In the genomic region with DNA sequence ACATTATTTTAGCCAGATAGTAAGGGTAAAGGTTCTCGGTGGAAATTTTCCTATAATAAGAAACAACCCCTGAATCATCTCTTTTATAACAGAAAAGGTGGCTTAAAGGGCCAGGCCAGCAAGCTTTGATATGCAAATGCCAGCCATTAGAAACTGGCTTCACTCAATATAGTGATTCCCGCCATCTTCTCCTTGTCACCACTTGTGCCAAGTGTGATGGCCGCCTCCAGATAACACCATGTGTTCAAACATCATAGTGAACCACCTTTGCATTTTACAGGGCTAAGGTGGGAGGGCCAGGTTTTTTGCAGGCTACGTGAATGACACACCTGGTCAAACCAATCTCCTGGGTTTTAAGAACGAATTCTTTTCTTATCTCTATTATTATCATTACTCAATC, we compare ENCODE assay signal across 29 cellular contexts.
"Had no signal": no experiment of that assay in that cellular context is flagged by ENCODE, and none has a peak within 500 bp of the region (broad histone marks: within the 10 kb centered on the region; RNA-seq: fewer than 3 reads in every experiment).

No MANE protein-coding gene starts in this region.

- H3K27me3 Mint-ChIP-seq: stimulated activated memory B cell treated with anti-CD40 and anti-IgM and Interleukin-4, amounts not matched to agents 10 μg/mL and 1 μg/mL and 100 μg/mL, for 72 hours; stimulated activated naive B cell treated with anti-CD40 and anti-IgM and Interleukin-4, amounts not matched to agents 10 μg/mL and 1 μg/mL and 100 μg/mL, for 72 hours; stimulated activated naive CD8-positive, alpha-beta T cell treated with anti-CD3 and anti-CD28 coated beads, Interleukin-15, amount 100 ng/mL, for 72 hours; stimulated activated naive CD8-positive, alpha-beta T cell treated with anti-CD3 and anti-CD28 coated beads, Interleukin-15, Interleukin-2, amounts not matched to agents 100 ng/mL and 50 ng/mL, for 24 hours; type B pancreatic cell had no signal

- H3K36me3 ChIP-seq: stomach, suprapubic skin, thoracic aorta, thyroid gland, tibial artery, tibial nerve, transverse colon, upper lobe of left lung, upper lobe of right lung, uterus, vagina had no signal

- H3K4me1 Mint-ChIP-seq: stimulated activated effector memory CD8-positive, alpha-beta T cell treated with anti-CD3 and anti-CD28 coated beads, Interleukin-12 subunit alpha, Interleukin-12 subunit beta, amount 100 ng/mL, for 72 hours; stimulated activated naive CD8-positive, alpha-beta T cell treated with anti-CD3 and anti-CD28 coated beads, Interleukin-15, amount 100 ng/mL, for 72 hours had no signal

- H3K36me3 Mint-ChIP-seq: stimulated activated effector memory CD8-positive, alpha-beta T cell treated with anti-CD3 and anti-CD28 coated beads, Interleukin-12 subunit alpha, Interleukin-12 subunit beta, amount 100 ng/mL, for 72 hours; type B pancreatic cell had no signal

- H3K9me3 ChIP-seq: stomach, suprapubic skin, testis, thoracic aorta, thyroid gland, tibial artery, tibial nerve, transverse colon, upper lobe of left lung, upper lobe of right lung, uterus, vagina had no signal

- H3K9me3 Mint-ChIP-seq: stimulated activated effector memory CD8-positive, alpha-beta T cell treated with anti-CD3 and anti-CD28 coated beads, Interleukin-12 subunit alpha, Interleukin-12 subunit beta, amount 100 ng/mL, for 72 hours; stimulated activated memory B cell treated with anti-CD40 and anti-IgM and Interleukin-4, amounts not matched to agents 10 μg/mL and 1 μg/mL and 100 μg/mL, for 72 hours; stimulated activated naive B cell treated with anti-CD40 and anti-IgM and Interleukin-4, amounts not matched to agents 10 μg/mL and 1 μg/mL and 100 μg/mL, for 72 hours; stimulated activated naive CD8-positive, alpha-beta T cell treated with anti-CD3 and anti-CD28 coated beads, Interleukin-15, Interleukin-2, amounts not matched to agents 100 ng/mL and 50 ng/mL, for 24 hours; type B pancreatic cell had no signal

- H3K4me3 Mint-ChIP-seq: stimulated activated effector memory CD8-positive, alpha-beta T cell treated with anti-CD3 and anti-CD28 coated beads, Interleukin-12 subunit alpha, Interleukin-12 subunit beta, amount 100 ng/mL, for 72 hours; stimulated activated memory B cell treated with anti-CD40 and anti-IgM and Interleukin-4, amounts not matched to agents 10 μg/mL and 1 μg/mL and 100 μg/mL, for 72 hours; stimulated activated naive B cell treated with anti-CD40 and anti-IgM and Interleukin-4, amounts not matched to agents 10 μg/mL and 1 μg/mL and 100 μg/mL, for 72 hours; stimulated activated naive CD8-positive, alpha-beta T cell treated with anti-CD3 and anti-CD28 coated beads, Interleukin-15, amount 100 ng/mL, for 72 hours; stimulated activated naive CD8-positive, alpha-beta T cell treated with anti-CD3 and anti-CD28 coated beads, Interleukin-15, Interleukin-2, amounts not matched to agents 100 ng/mL and 50 ng/mL, for 24 hours; type B pancreatic cell had no signal

- H3K27ac Mint-ChIP-seq: stimulated activated effector memory CD8-positive, alpha-beta T cell treated with anti-CD3 and anti-CD28 coated beads, Interleukin-12 subunit alpha, Interleukin-12 subunit beta, amount 100 ng/mL, for 72 hours; stimulated activated memory B cell treated with anti-CD40 and anti-IgM and Interleukin-4, amounts not matched to agents 10 μg/mL and 1 μg/mL and 100 μg/mL, for 72 hours; stimulated activated naive B cell treated with anti-CD40 and anti-IgM and Interleukin-4, amounts not matched to agents 10 μg/mL and 1 μg/mL and 100 μg/mL, for 72 hours; stimulated activated naive CD8-positive, alpha-beta T cell treated with anti-CD3 and anti-CD28 coated beads, Interleukin-15, Interleukin-2, amounts not matched to agents 100 ng/mL and 50 ng/mL, for 24 hours; type B pancreatic cell had no signal

- H3K27ac ChIP-seq: stomach, suprapubic skin, testis, thoracic aorta, thyroid gland, tibial artery, tibial nerve, transverse colon, upper lobe of left lung, upper lobe of right lung, uterus, vagina had no signal

- H3K27me3 ChIP-seq: stomach, suprapubic skin, testis, thyroid gland, tibial artery, tibial nerve, transverse colon, upper lobe of left lung, upper lobe of right lung, uterus, vagina had no signal

- DNase-seq: stimulated activated CD4-positive, alpha-beta T cell treated with anti-CD3 and anti-CD28 coated beads, Interleukin-2, amount 100 ng/mL, for 48 hours; stimulated activated CD4-positive, alpha-beta T cell treated with anti-CD3 and anti-CD28 coated beads, Interleukin-4, amount 100 ng/mL, for 1 hour; stimulated activated CD4-positive, alpha-beta T cell treated with anti-CD3 and anti-CD28 coated beads, Interleukin-4, amount 100 ng/mL, for 24 hours; stimulated activated CD4-positive, alpha-beta T cell treated with anti-CD3 and anti-CD28 coated beads, Interleukin-4, amount 100 ng/mL, for 4 hours; stimulated activated CD8-positive, alpha-beta memory T cell treated with anti-CD3 and anti-CD28 coated beads, Interleukin-4, amount 100 ng/mL, for 48 hours; stimulated activated naive B cell treated with anti-CD40 and anti-IgM and Interleukin-4, amounts not matched to agents 10 μg/mL and 1 μg/mL and 100 μg/mL, for 72 hours; stimulated activated naive CD4-positive, alpha-beta T cell; stimulated activated naive CD4-positive, alpha-beta T cell treated with Interleukin-2 at 50 U/mL for 16 hours; stimulated activated naive CD8-positive, alpha-beta T cell treated with anti-CD3 and anti-CD28 coated beads, Interleukin-15, amount 100 ng/mL, for 72 hours; stimulated activated naive CD8-positive, alpha-beta T cell treated with anti-CD3 and anti-CD28 coated beads, Interleukin-15, Interleukin-2, amounts not matched to agents 100 U/mL and 50 U/mL, for 24 hours; stomach; substantia nigra; testis; thyroid gland; tibial artery; transverse colon; trophoblast cell; upper lobe of left lung; upper lobe of right lung; uterus had no signal

- H3K4me3 ChIP-seq: stomach, suprapubic skin, testis, thoracic aorta, thyroid gland, tibial artery, tibial nerve, transverse colon, upper lobe of left lung, upper lobe of right lung, uterus, vagina had no signal

- FAIRE-seq: urothelium cell line had no signal

- H3K4me1 ChIP-seq: thyroid gland, uterus had no signal
